Comparison of ENCODE assay signal across 18 cellular contexts in genomic region chr13:84821261-84821660, GRCh38.
DNase-seq lines count a peak whose midpoint lies in the region; ATAC-seq and TF ChIP-seq lines count a peak whose summit lies in the region.
"Had no signal": no experiment of that assay in that cellular context is flagged by ENCODE, and none has a peak within 500 bp of the region (broad histone marks: within the 10 kb centered on the region; RNA-seq: fewer than 3 reads in every experiment).

No MANE protein-coding gene starts in this region.

- no peaks in the 10 kb centered on the region for H3K4me1 ChIP-seq in psoas muscle

- no peak overlapping the region for H3K27ac ChIP-seq in psoas muscle
- H3K27ac ChIP-seq: VCaP had no signal

- no peaks in the 10 kb centered on the region for H3K36me3 ChIP-seq in psoas muscle (ENCODE audit: insufficient read depth in 1 of 2, low read depth in 1 of 2)

- intact Hi-C loops in psoas muscle (cut with DNase I): no loop called here

- peaks cover 5% of the 10 kb centered on the region for H3K9me3 ChIP-seq in psoas muscle

- WGBS in psoas muscle, 3 donors: 25 to 28% (median 28%) methylated on average over 3 of the region's 3 CpGs

- H3K4me3 ChIP-seq in psoas muscle: no peak overlapping the region

- ATAC-seq in left lobe of liver: no peak
- ATAC-seq in psoas muscle: no peak
- ATAC-seq: activated CD8-positive, alpha-beta memory T cell treated with anti-CD3 and anti-CD28 coated beads, Interleukin-2, amount 10 ng/mL, durations not matched to agents 7 days and 5 days; HCT116; left cardiac atrium; natural killer cell had no signal

- DNase-seq in AG08396 (ENCODE audit: low spot score): peak; percentile 6
- DNase-seq in EL: peak; percentile 37
- peak; percentile 15 for DNase-seq in NCI-H510A treated with DMSO at 0.1 percent for 48 hours (lab: John Stamatoyannopoulos, UW)
- peak; percentile 1 for DNase-seq in iris pigment epithelial cell (ENCODE audit: low read depth)
- DNase-seq in left lobe of liver (ENCODE audit: low spot score): no peak
- no peak for DNase-seq in psoas muscle
- no peak for DNase-seq in HuH-7.5 (ENCODE audit: low spot score)
- DNase-seq: activated CD4-positive, alpha-beta T cell treated with anti-CD3 and anti-CD28 coated beads, Interleukin-2, amount 10 ng/mL, durations not matched to agents 7 days and 5 days; activated CD8-positive, alpha-beta memory T cell treated with anti-CD3 and anti-CD28 coated beads, Interleukin-2, amount 10 ng/mL, durations not matched to agents 7 days and 5 days; activated naive CD4-positive, alpha-beta T cell treated with anti-CD3 and anti-CD28 coated beads, Interleukin-2, amount 50 U/mL, for 16 hours; CD4-positive, alpha-beta T cell; Karpas-422; left cardiac atrium; natural killer cell; NCI-H226; T-helper 2 cell had no signal

- no peak for TF ChIP-seq CTCF in psoas muscle (IDR thresholded peaks at IDR 0.05)

- H3K27me3 ChIP-seq in psoas muscle (ENCODE audit: insufficient read depth in 3 of 3, low read length in 2 of 3): no peaks in the 10 kb centered on the region

Comparison
In these comparisons a context has a peak if more than half of its experiments do, and no peak if none do; other contexts are left out.
1. DNase-seq: peak in AG08396 (single experiment), EL (single experiment), NCI-H510A treated with DMSO at 0.1 percent for 48 hours (single experiment) and iris pigment epithelial cell (single experiment); none in left lobe of liver (single experiment), psoas muscle (0 of 2) and HuH-7.5 (single experiment).